In genomic region chr1:60196026-60196425, GRCh38 we compare ENCODE assay signal across 4 cellular contexts.
"Had no signal": no experiment of that assay in that cellular context is flagged by ENCODE, and none has a peak within 500 bp of the region (broad histone marks: within the 10 kb centered on the region; RNA-seq: fewer than 3 reads in every experiment).

No MANE protein-coding gene starts in this region.

- DNase-seq: H9, HCEC 1CT had no signal

- ATAC-seq: GM23338, HepG2 had no signal

- H3K4me3 ChIP-seq: GM23338 had no signal
